In the genomic region with DNA sequence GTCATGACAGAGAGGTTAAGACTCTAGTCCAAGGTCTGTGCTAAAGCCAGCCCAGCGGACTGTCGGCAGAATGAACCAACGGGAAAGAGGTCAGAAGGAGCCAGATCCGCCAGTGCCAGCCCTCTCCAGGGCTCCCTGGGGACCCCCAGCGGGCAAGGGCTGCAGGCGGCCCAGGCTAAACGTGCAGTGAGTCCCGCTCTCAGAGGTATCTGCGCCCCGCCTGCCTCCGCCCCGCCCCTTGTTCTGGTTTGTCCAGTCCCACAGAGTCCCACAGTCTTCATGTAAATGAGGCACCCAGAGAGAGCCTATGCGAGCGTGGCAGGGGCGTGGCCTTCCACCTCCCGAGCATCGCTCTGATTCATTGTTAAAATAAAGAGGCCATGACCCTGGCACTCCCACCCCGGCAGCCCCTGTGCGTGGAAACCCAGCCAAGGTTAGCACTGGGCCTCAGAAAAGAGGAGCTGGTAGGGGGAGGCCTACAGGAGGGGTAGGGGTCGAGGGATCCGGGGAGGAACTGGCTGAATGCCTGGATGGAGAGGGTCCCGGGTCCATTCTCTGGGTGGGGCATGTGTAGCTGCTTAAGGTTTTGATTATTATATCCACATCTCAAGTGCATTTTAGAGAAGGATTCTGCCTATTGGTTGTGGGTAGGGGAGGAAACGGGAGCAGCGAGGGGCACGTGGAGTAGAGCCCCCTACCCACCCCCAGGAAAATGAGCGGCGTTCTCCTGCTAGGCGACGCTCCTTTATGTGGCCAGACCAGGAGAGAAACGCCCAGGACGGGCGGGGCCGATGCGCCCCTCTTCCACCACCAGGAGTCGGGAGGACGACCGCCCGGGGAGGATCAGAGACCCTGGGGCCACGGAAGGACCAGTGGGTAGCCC, we compare ENCODE assay signal across 8 cellular contexts. TPM values are rescaled to one million over a fixed set of nuclear protein-coding genes. Genes with fewer than 3 reads are reported as not detected.
DNase-seq lines count a peak whose midpoint lies in the region; ATAC-seq, FAIRE-seq and TF ChIP-seq lines count a peak whose summit lies in the region.

A gene with protein sequence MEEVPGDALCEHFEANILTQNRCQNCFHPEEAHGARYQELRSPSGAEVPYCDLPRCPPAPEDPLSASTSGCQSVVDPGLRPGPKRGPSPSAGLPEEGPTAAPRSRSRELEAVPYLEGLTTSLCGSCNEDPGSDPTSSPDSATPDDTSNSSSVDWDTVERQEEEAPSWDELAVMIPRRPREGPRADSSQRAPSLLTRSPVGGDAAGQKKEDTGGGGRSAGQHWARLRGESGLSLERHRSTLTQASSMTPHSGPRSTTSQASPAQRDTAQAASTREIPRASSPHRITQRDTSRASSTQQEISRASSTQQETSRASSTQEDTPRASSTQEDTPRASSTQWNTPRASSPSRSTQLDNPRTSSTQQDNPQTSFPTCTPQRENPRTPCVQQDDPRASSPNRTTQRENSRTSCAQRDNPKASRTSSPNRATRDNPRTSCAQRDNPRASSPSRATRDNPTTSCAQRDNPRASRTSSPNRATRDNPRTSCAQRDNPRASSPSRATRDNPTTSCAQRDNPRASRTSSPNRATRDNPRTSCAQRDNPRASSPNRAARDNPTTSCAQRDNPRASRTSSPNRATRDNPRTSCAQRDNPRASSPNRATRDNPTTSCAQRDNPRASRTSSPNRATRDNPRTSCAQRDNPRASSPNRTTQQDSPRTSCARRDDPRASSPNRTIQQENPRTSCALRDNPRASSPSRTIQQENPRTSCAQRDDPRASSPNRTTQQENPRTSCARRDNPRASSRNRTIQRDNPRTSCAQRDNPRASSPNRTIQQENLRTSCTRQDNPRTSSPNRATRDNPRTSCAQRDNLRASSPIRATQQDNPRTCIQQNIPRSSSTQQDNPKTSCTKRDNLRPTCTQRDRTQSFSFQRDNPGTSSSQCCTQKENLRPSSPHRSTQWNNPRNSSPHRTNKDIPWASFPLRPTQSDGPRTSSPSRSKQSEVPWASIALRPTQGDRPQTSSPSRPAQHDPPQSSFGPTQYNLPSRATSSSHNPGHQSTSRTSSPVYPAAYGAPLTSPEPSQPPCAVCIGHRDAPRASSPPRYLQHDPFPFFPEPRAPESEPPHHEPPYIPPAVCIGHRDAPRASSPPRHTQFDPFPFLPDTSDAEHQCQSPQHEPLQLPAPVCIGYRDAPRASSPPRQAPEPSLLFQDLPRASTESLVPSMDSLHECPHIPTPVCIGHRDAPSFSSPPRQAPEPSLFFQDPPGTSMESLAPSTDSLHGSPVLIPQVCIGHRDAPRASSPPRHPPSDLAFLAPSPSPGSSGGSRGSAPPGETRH (N-terminal part only) (plus strand): TSS at position 392 of the 883 bp plus-strand sequence. CDS start 4,318 bp downstream, outside the sequence.

- 50% methylated on average over 23 of the region's 39 CpGs for whole genome bisulfite sequencing in A549 (ENCODE audit: missing lambda C conversion rate)
- WGBS in esophagus, 2 donors, result 10 to 15% methylated on average over 25 to 39 of the region's 39 CpGs

- peaks cover 16% of the 10 kb centered on the region for H3K4me1 Mint-ChIP-seq in activated T-cell treated with anti-CD3 and anti-CD28 coated beads, Interleukin-2, amount 50 U/mL, for 24 hours (ENCODE audit: low read depth)

- no peak for TF ChIP-seq CTCF in A549 (IDR thresholded peaks at IDR 0.05)

- CTCF ChIA-PET in A549 (lab: Yijun Ruan, JAX), result interaction anchor here (0.7 to 3.9 kb wide), 10 partner anchors 15 to 98 kb away, joined by 3 to 12 read pairs (median 3); a partner anchor contains a TSS

- peak within 1 kb of the TSS; percentile 55 for H3K4me2 ChIP-seq in A549

- H3K27ac ChIP-seq in A549 (peak within 1 kb of the TSS in 1 of 2 experiments; percentile 54; a peak in 2 of 6 replicates), esophagus (ENCODE audit: low read depth in 2 of 2, low read length in 1 of 2) (peak within 1 kb of the TSS in 1 of 2 donors; percentile 78), mucosa of rectum (ENCODE audit: low read depth in 2 of 2, low read length in 2 of 2) (no peak within 1 kb of the TSS)

- POLR2A ChIA-PET in A549 (lab: Yijun Ruan, JAX), result interaction anchor here (1.6 kb wide), 1 partner anchor 11 kb away, joined by 3 read pairs; a partner anchor contains a TSS

- peak within 1 kb of the TSS; percentile 66 for H3K27ac Mint-ChIP-seq in activated T-cell treated with anti-CD3 and anti-CD28 coated beads, Interleukin-2, amount 50 U/mL, for 24 hours

- no peak within 1 kb of the TSS for H3K9ac ChIP-seq in mucosa of rectum (ENCODE audit: low read depth in 1 of 2, low read length in 2 of 2)

- H3K27me3 ChIP-seq in esophagus (ENCODE audit: control insufficient read depth in 1 of 2, insufficient read depth in 2 of 2, low read length in 2 of 2) (no peaks in the 10 kb centered on the region), mucosa of rectum (ENCODE audit: control insufficient read depth in 2 of 2, insufficient read depth in 2 of 2, low read length in 2 of 2) (no peaks in the 10 kb centered on the region)

- H3K36me3 Mint-ChIP-seq in activated T-cell treated with anti-CD3 and anti-CD28 coated beads, Interleukin-2, amount 50 U/mL, for 24 hours (ENCODE audit: low read depth), result peaks cover 43% of the 10 kb centered on the region

- H3K4me3 Mint-ChIP-seq in activated T-cell treated with anti-CD3 and anti-CD28 coated beads, Interleukin-2, amount 50 U/mL, for 24 hours, result no peak within 1 kb of the TSS

- no peaks in the 10 kb centered on the region for H3K9me3 ChIP-seq in A549
- no peaks in the 10 kb centered on the region for H3K9me3 ChIP-seq in esophagus (ENCODE audit: control insufficient read depth in 2 of 2, insufficient read depth in 1 of 2, low read depth in 1 of 2, low read length in 1 of 2)
- H3K9me3 ChIP-seq in mucosa of rectum (ENCODE audit: control insufficient read depth in 2 of 2, low read length in 2 of 2), result no peaks in the 10 kb centered on the region

- peak; percentile 96 to 99 for ATAC-seq in A549
- ATAC-seq in GM18909 (IDR thresholded peaks at IDR 0.05; ENCODE audit: poor library complexity, unreplicated experiment), result peak; percentile 75
- ATAC-seq in HG03521 (IDR thresholded peaks at IDR 0.05; ENCODE audit: unreplicated experiment), result peak; percentile 80

- no peak for TF ChIP-seq EP300 in A549 (IDR thresholded peaks at IDR 0.05)

- H3K4me1 ChIP-seq in A549, result peaks cover 6% of the 10 kb centered on the region; the same call in 1 of the 3 replicates
- H3K4me1 ChIP-seq in esophagus (ENCODE audit: control insufficient read depth in 2 of 2, insufficient read depth in 2 of 2, low read length in 1 of 2), result peaks cover 4 to 7% of the 10 kb centered on the region in 2 donors
- H3K4me1 ChIP-seq in mucosa of rectum (ENCODE audit: control insufficient read depth in 2 of 2, insufficient read depth in 2 of 2, low read length in 2 of 2), result peaks cover 9 to 14% of the 10 kb centered on the region in 2 donors

- no peak within 1 kb of the TSS for H3K4me3 ChIP-seq in A549
- peak within 1 kb of the TSS in 1 of 2 donors; percentile 12 for H3K4me3 ChIP-seq in esophagus (ENCODE audit: low read depth in 1 of 2, low read length in 2 of 2)
- peak within 1 kb of the TSS; percentile 29 to 57 for H3K4me3 ChIP-seq in mucosa of rectum (ENCODE audit: low read length in 2 of 2)

- no peaks in the 10 kb centered on the region for H3K9me3 Mint-ChIP-seq in activated T-cell treated with anti-CD3 and anti-CD28 coated beads, Interleukin-2, amount 50 U/mL, for 24 hours

- no peak for FAIRE-seq in A549 (lab: Jason Lieb, UNC)

- peak in 1 of 2 experiments; percentile 6; a peak in 1 of 5 replicates for TF ChIP-seq RAD21 in A549 (conservative IDR thresholded peaks at IDR 0.05 in 1 of 2, IDR thresholded peaks at IDR 0.05 in 1 of 2)

- no peaks in the 10 kb centered on the region for H3K27me3 Mint-ChIP-seq in activated T-cell treated with anti-CD3 and anti-CD28 coated beads, Interleukin-2, amount 50 U/mL, for 24 hours

- H3K36me3 ChIP-seq in esophagus (ENCODE audit: control insufficient read depth in 2 of 2, insufficient read depth in 2 of 2, low read length in 1 of 2) (peaks cover 4 to 16% of the 10 kb centered on the region in 2 donors), mucosa of rectum (ENCODE audit: control insufficient read depth in 2 of 2, insufficient read depth in 2 of 2, low read length in 2 of 2) (peaks cover 12 to 22% of the 10 kb centered on the region in 2 donors)

- DNase-seq in A549 (ENCODE audit: low read depth in 1 of 2, low spot score in 1 of 2) (peak; percentile 77 to 87), OCI-M1 (lab: John Stamatoyannopoulos, UW) (peak; percentile 98)
- DNase-seq in activated T-cell treated with anti-CD3 and anti-CD28 coated beads, Interleukin-2, amount 50 U/mL, for 24 hours, result peak; percentile 87
- DNase-seq in stimulated activated CD8-positive, alpha-beta memory T cell treated with anti-CD3 and anti-CD28 coated beads, Interleukin-4, amount 100 ng/mL, for 48 hours, result peak; percentile 94

- TF ChIP-seq POLR2A in A549 (IDR thresholded peaks at IDR 0.05; ENCODE audit: low read length), result no peak

TF ChIP-seq in A549, 52 proteins besides CTCF, POLR2A, EP300 and RAD21:
- TF ChIP-seq NFE2L2 (conservative IDR thresholded peaks at IDR 0.05; ENCODE audit: low read length) (no peak), FOSL2 (IDR thresholded peaks at IDR 0.05) (no peak), FOSL2 (CRISPR knock-in tag; IDR thresholded peaks at IDR 0.05) (peak; percentile 13; the same call in 1 of the 2 replicates), BHLHE40 (IDR thresholded peaks at IDR 0.05; ENCODE audit: low read depth, low read length) (0 out of 2 replicates have a peak, but pooled peaks have one; percentile 4)

RNA-seq across cellular contexts. Expression of the gene that starts here (rescaled TPM):
- polyA plus RNA-seq in A549 (2011; rRNA removed) (15.7 and 32.6 TPM in 2 replicates), A549 (2017; fragmentation: RNase III; extraction: RNeasy Plus Mini Kit Qiagen cat#74134 plus additional on column Dnase treatment) (25.5 to 29.5 TPM (median 26.0 TPM) in 3 replicates), esophagus (10 to 100 TPM; 57.8 to 63.8 TPM)
- polyA plus RNA-seq in A549 (2012; cell fraction: cytosol; rRNA removed), result 28.2 and 37.4 TPM in 2 replicates
- polyA plus RNA-seq in A549 (2012; cell fraction: nucleus; rRNA removed), result 37.0 and 39.3 TPM in 2 replicates
- polyA minus RNA-seq in A549 (2011; rRNA and poly(A)+ RNA removed), result 44.4 and 50.0 TPM in 2 replicates
